In the genomic region with DNA sequence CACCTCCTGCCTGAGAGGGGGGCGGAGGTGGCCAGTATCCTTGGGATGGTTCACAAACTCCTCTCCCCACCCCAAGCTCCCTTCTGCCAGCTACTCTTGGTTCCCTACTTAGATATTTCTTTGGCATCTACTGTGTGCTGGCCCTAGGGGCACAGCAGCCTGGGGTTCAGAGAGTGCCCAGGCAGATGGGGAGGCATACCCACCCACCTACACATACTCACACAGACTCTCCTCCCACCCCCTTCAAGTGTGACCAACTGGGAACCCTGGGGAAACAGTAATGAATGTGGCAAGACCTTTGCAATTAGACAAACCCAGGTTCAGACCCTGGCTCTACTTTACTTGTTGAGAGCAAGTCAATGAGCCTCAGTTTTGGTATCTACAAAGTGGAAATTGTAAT, we compare ENCODE assay signal across 25 cellular contexts. TPM values are rescaled to one million over a fixed set of nuclear protein-coding genes. Genes with fewer than 3 reads are reported as not detected.
"Had no signal": no experiment of that assay in that cellular context is flagged by ENCODE, and none has a peak within 500 bp of the region (broad histone marks: within the 10 kb centered on the region; RNA-seq: fewer than 3 reads in every experiment).

No MANE protein-coding gene starts in this region.

- DNase-seq: naive thymus-derived CD4-positive, alpha-beta T cell; natural killer cell; occipital lobe; pancreas; right cardiac atrium; right lobe of liver; sigmoid colon; small intestine; stimulated activated CD4-positive, alpha-beta T cell treated with anti-CD3 and anti-CD28 coated beads, Interleukin-15, amount 100 ng/mL, for 24 hours; stimulated activated CD4-positive, alpha-beta T cell treated with anti-CD3 and anti-CD28 coated beads, Interleukin-2, amount 100 ng/mL, for 24 hours; stimulated activated CD4-positive, alpha-beta T cell treated with anti-CD3 and anti-CD28 coated beads, Interleukin-2, amount 100 ng/mL, for 48 hours; stimulated activated CD4-positive, alpha-beta T cell treated with anti-CD3 and anti-CD28 coated beads, Interleukin-4, amount 100 ng/mL, for 24 hours; stimulated activated naive B cell treated with anti-CD40 and anti-IgM and Interleukin-4, amounts not matched to agents 10 μg/mL and 1 μg/mL and 100 μg/mL, for 72 hours; stimulated activated naive CD4-positive, alpha-beta T cell treated with Interleukin-2 at 50 U/mL for 16 hours; stomach; thyroid gland; trophoblast cell; upper lobe of left lung had no signal

- H3K9me3 ChIP-seq: pancreas, prostate gland, right lobe of liver, sigmoid colon, stomach, thoracic aorta, thyroid gland, tibial nerve, upper lobe of left lung had no signal

- H3K36me3 ChIP-seq: neural progenitor cell, pancreas, prostate gland, right lobe of liver, sigmoid colon, stomach, thoracic aorta, thyroid gland, tibial nerve, upper lobe of left lung had no signal

- ATAC-seq: naive thymus-derived CD4-positive, alpha-beta T cell; natural killer cell; pancreas; right cardiac atrium; right lobe of liver; stimulated activated effector memory CD8-positive, alpha-beta T cell treated with anti-CD3 and anti-CD28 coated beads, Interleukin-12 subunit alpha, Interleukin-12 subunit beta, amount 100 ng/mL, for 72 hours; stimulated activated naive B cell treated with anti-CD40 and anti-IgM and Interleukin-4, amounts not matched to agents 10 μg/mL and 1 μg/mL and 100 μg/mL, for 72 hours had no signal

- H3K36me3 Mint-ChIP-seq: natural killer cell; neural progenitor cell; stimulated activated effector memory CD8-positive, alpha-beta T cell treated with anti-CD3 and anti-CD28 coated beads, Interleukin-12 subunit alpha, Interleukin-12 subunit beta, amount 100 ng/mL, for 72 hours; stimulated activated naive B cell treated with anti-CD40 and anti-IgM and Interleukin-4, amounts not matched to agents 10 μg/mL and 1 μg/mL and 100 μg/mL, for 72 hours had no signal

- H3K4me3 ChIP-seq: neural progenitor cell, pancreas, prostate gland, right lobe of liver, sigmoid colon, stomach, thoracic aorta, thyroid gland, tibial nerve, upper lobe of left lung had no signal

- H3K9me3 Mint-ChIP-seq: naive thymus-derived CD4-positive, alpha-beta T cell; natural killer cell; nephron; neural progenitor cell; stimulated activated effector memory CD8-positive, alpha-beta T cell treated with anti-CD3 and anti-CD28 coated beads, Interleukin-12 subunit alpha, Interleukin-12 subunit beta, amount 100 ng/mL, for 72 hours; stimulated activated naive B cell treated with anti-CD40 and anti-IgM and Interleukin-4, amounts not matched to agents 10 μg/mL and 1 μg/mL and 100 μg/mL, for 72 hours; stimulated activated naive CD8-positive, alpha-beta T cell treated with anti-CD3 and anti-CD28 coated beads, Interleukin-15, Interleukin-2, amounts not matched to agents 100 ng/mL and 50 ng/mL, for 24 hours had no signal

- H3K27ac ChIP-seq: neural progenitor cell, pancreas, prostate gland, right lobe of liver, sigmoid colon, stomach, thoracic aorta, thyroid gland, tibial nerve, upper lobe of left lung had no signal

- H3K4me3 Mint-ChIP-seq: naive thymus-derived CD4-positive, alpha-beta T cell; natural killer cell; nephron; neural progenitor cell; stimulated activated effector memory CD8-positive, alpha-beta T cell treated with anti-CD3 and anti-CD28 coated beads, Interleukin-12 subunit alpha, Interleukin-12 subunit beta, amount 100 ng/mL, for 72 hours; stimulated activated naive B cell treated with anti-CD40 and anti-IgM and Interleukin-4, amounts not matched to agents 10 μg/mL and 1 μg/mL and 100 μg/mL, for 72 hours; stimulated activated naive CD8-positive, alpha-beta T cell treated with anti-CD3 and anti-CD28 coated beads, Interleukin-15, Interleukin-2, amounts not matched to agents 100 ng/mL and 50 ng/mL, for 24 hours had no signal

- H3K9ac ChIP-seq: neural progenitor cell had no signal

- H3K27ac Mint-ChIP-seq: naive thymus-derived CD4-positive, alpha-beta T cell; neural progenitor cell; stimulated activated effector memory CD8-positive, alpha-beta T cell treated with anti-CD3 and anti-CD28 coated beads, Interleukin-12 subunit alpha, Interleukin-12 subunit beta, amount 100 ng/mL, for 72 hours; stimulated activated naive B cell treated with anti-CD40 and anti-IgM and Interleukin-4, amounts not matched to agents 10 μg/mL and 1 μg/mL and 100 μg/mL, for 72 hours; stimulated activated naive CD8-positive, alpha-beta T cell treated with anti-CD3 and anti-CD28 coated beads, Interleukin-15, Interleukin-2, amounts not matched to agents 100 ng/mL and 50 ng/mL, for 24 hours had no signal

- H3K4me2 ChIP-seq: neural progenitor cell had no signal

RNA-seq across cellular contexts. Expression of a gene that starts 44.4 kb away (rescaled TPM):
- polyA plus RNA-seq: naive thymus-derived CD4-positive, alpha-beta T cell had no signal
